In the genomic region with DNA sequence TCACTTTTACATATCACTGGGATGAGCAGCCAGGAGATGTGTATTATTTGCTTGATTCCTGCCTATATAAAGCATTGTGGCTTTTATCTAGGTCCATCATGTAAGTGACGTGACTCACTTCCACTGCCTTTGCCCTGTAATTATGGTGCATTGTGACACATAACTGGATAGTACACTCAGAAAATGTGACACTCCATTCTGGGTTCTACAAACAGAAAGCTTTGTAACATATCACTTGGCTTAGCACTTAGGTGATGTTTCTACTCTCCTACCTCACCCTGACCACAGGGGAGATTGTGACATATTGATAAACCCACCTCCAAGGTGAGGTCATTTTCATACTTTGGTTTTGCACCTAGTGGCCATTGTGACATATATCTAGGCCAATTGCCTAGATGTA, we compare ENCODE assay signal across 6 cellular contexts. TPM values are rescaled to one million over a fixed set of nuclear protein-coding genes. Genes with fewer than 3 reads are reported as not detected.
"Had no signal": no experiment of that assay in that cellular context is flagged by ENCODE, and none has a peak within 500 bp of the region (broad histone marks: within the 10 kb centered on the region; RNA-seq: fewer than 3 reads in every experiment).

No MANE protein-coding gene starts in this region.

RNA-seq across cellular contexts. Expression of gene BPY2B, which starts 21.8 kb away (rescaled TPM):
- total RNA-seq: GM23248, H4, H7, HepG2, HFFc6, HT1080 had no signal
